In the genomic region with DNA sequence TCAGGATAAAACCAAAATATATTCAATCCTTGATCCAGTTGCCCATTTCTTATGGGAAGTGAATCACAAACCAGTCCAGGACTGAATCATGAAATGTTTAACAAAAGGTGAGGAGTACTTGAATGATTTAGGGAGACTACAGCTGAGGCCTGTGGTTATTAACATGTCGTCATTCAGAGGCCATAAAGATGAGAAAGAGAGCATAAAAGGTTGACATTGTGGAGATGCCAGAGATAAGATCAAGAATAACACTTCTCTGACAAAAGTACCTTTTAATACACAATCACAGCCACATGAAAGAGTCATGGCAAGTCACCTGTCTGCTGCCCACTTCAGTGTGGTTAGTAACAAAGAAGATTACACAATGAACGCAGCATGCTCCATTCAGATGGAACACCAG, we compare ENCODE assay signal across 19 cellular contexts.
DNase-seq lines count a peak whose midpoint lies in the region; ATAC-seq and TF ChIP-seq lines count a peak whose summit lies in the region.
"Had no signal": no experiment of that assay in that cellular context is flagged by ENCODE, and none has a peak within 500 bp of the region (broad histone marks: within the 10 kb centered on the region; RNA-seq: fewer than 3 reads in every experiment).

No MANE protein-coding gene starts in this region.

- ATAC-seq in GM23338 (no peak), GM21737 (IDR thresholded peaks at IDR 0.05; ENCODE audit: unreplicated experiment) (no peak)
- ATAC-seq: effector memory CD8-positive, alpha-beta T cell; stimulated activated memory B cell treated with anti-CD40 and anti-IgM and Interleukin-4, amounts not matched to agents 10 μg/mL and 1 μg/mL and 100 μg/mL, for 72 hours had no signal

- no peak overlapping the region for H3K4ac ChIP-seq in mesendoderm (ENCODE audit: low read depth, low read length)

- H3K27me3 ChIP-seq in GM23338 (ENCODE audit: insufficient read depth), result no peaks in the 10 kb centered on the region
- no peaks in the 10 kb centered on the region for H3K27me3 ChIP-seq in mesendoderm (ENCODE audit: insufficient read depth, low read length, poor library complexity)
- H3K27me3 ChIP-seq in vagina, result no peaks in the 10 kb centered on the region
- H3K27me3 ChIP-seq: BLaER1, cardiac muscle cell, neural progenitor cell, tibial nerve had no signal

- no peak for TF ChIP-seq CTCF in GM23338 (conservative IDR thresholded peaks at IDR 0.05; ENCODE audit: low read depth in 2 of 2)
- no peak for TF ChIP-seq CTCF in astrocyte of the spinal cord (IDR thresholded peaks at IDR 0.05; ENCODE audit: low read depth, low read length)
- TF ChIP-seq CTCF in vagina (IDR thresholded peaks at IDR 0.05), result no peak

- H4K5ac ChIP-seq in mesendoderm (ENCODE audit: low read length), result no peak overlapping the region

- H2BK120ac ChIP-seq in mesendoderm (ENCODE audit: low read depth, low read length), result no peak overlapping the region

- H2AK5ac ChIP-seq in mesendoderm (ENCODE audit: low read length), result no peak overlapping the region

- no peak overlapping the region for H3K23ac ChIP-seq in mesendoderm (ENCODE audit: low read length)

- H2BK15ac ChIP-seq in mesendoderm (replicated peaks; ENCODE audit: low read depth), result no peak overlapping the region

- H3K4me3 Mint-ChIP-seq in GM23338, result no peak overlapping the region
- H3K4me3 Mint-ChIP-seq: activated CD4-positive, alpha-beta T cell treated with anti-CD3 and anti-CD28 coated beads, Interleukin-2, amount 10 ng/mL, durations not matched to agents 7 days and 5 days; activated naive CD4-positive, alpha-beta T cell treated with anti-CD3 and anti-CD28 coated beads, Interleukin-2, amount 50 U/mL, for 24 hours; effector memory CD8-positive, alpha-beta T cell; neural progenitor cell; stimulated activated memory B cell treated with anti-CD40 and anti-IgM and Interleukin-4, amounts not matched to agents 10 μg/mL and 1 μg/mL and 100 μg/mL, for 72 hours had no signal

- H3K9me2 ChIP-seq in GM23338 (ENCODE audit: insufficient read depth), result no peaks in the 10 kb centered on the region

- no peak overlapping the region for H4K8ac ChIP-seq in mesendoderm (ENCODE audit: low read depth, low read length)

- no peaks in the 10 kb centered on the region for H4K20me1 ChIP-seq in GM23338 (replicated peaks; ENCODE audit: insufficient read depth)
- H4K20me1 ChIP-seq: BLaER1 had no signal

- 0 out of 2 replicates have a peak overlapping the region, but pooled peaks have one; percentile 10 for H2AFZ ChIP-seq in GM23338
- H2AFZ ChIP-seq: neural progenitor cell had no signal

- intact Hi-C loops in vagina (cut with DNase I), result no loop called here

- H2BK5ac ChIP-seq in mesendoderm (ENCODE audit: low read length), result no peak overlapping the region

- H3K56ac ChIP-seq in mesendoderm (ENCODE audit: low read length), result no peak overlapping the region

- in situ Hi-C loops in astrocyte of the spinal cord (cut with HindIII; ENCODE audit: low sequenced_read_pairs), result no loop called here

- H3K4me1 ChIP-seq in GM23338 (ENCODE audit: insufficient read depth) (no peaks in the 10 kb centered on the region), mesendoderm (ENCODE audit: control insufficient read depth, low read depth, low read length) (no peaks in the 10 kb centered on the region), vagina (no peaks in the 10 kb centered on the region)
- H3K4me1 ChIP-seq: BLaER1, neural progenitor cell, tibial nerve had no signal

- no peaks in the 10 kb centered on the region for H3K36me3 ChIP-seq in GM23338 (ENCODE audit: insufficient read depth)
- H3K36me3 ChIP-seq in mesendoderm (ENCODE audit: control insufficient read depth, insufficient read depth, low read length), result no peaks in the 10 kb centered on the region
- H3K36me3 ChIP-seq in vagina, result no peaks in the 10 kb centered on the region
- H3K36me3 ChIP-seq: BLaER1, cardiac muscle cell, neural progenitor cell, tibial nerve had no signal

- no peak overlapping the region for H3K27ac Mint-ChIP-seq in GM23338
- H3K27ac Mint-ChIP-seq: activated CD4-positive, alpha-beta T cell treated with anti-CD3 and anti-CD28 coated beads, Interleukin-2, amount 10 ng/mL, durations not matched to agents 7 days and 5 days; activated naive CD4-positive, alpha-beta T cell treated with anti-CD3 and anti-CD28 coated beads, Interleukin-2, amount 50 U/mL, for 24 hours; effector memory CD8-positive, alpha-beta T cell; neural progenitor cell; stimulated activated memory B cell treated with anti-CD40 and anti-IgM and Interleukin-4, amounts not matched to agents 10 μg/mL and 1 μg/mL and 100 μg/mL, for 72 hours had no signal

- no peaks in the 10 kb centered on the region for H3K79me1 ChIP-seq in mesendoderm (ENCODE audit: low read length)

- H3K9me3 Mint-ChIP-seq in GM23338, result no peaks in the 10 kb centered on the region
- H3K9me3 Mint-ChIP-seq: activated naive CD4-positive, alpha-beta T cell treated with anti-CD3 and anti-CD28 coated beads, Interleukin-2, amount 50 U/mL, for 24 hours; stimulated activated memory B cell treated with anti-CD40 and anti-IgM and Interleukin-4, amounts not matched to agents 10 μg/mL and 1 μg/mL and 100 μg/mL, for 72 hours had no signal

- no peak for DNase-seq in GM23338 (ENCODE audit: low spot score)
- DNase-seq in LoVo (ENCODE audit: low spot score), result peak; percentile 19
- peak; percentile 55 for DNase-seq in astrocyte of the spinal cord (ENCODE audit: low read depth, low spot score)
- peak; percentile 18 for DNase-seq in mesendoderm
- DNase-seq in RPMI8226, result no peak
- DNase-seq in vagina (ENCODE audit: extremely low spot score in 2 of 2), result no peak
- DNase-seq: activated CD4-positive, alpha-beta T cell treated with anti-CD3 and anti-CD28 coated beads, Interleukin-2, amount 10 ng/mL, durations not matched to agents 7 days and 5 days; activated T-cell treated with anti-CD3 and anti-CD28 coated beads for 4 hours; effector memory CD8-positive, alpha-beta T cell; NCI-H2081; NCI-H510A had no signal

- H3K27ac ChIP-seq in GM23338 (ENCODE audit: low read depth) (no peak overlapping the region), mesendoderm (ENCODE audit: low read depth, low read length) (no peak overlapping the region), vagina (no peak overlapping the region)
- H3K27ac ChIP-seq: BLaER1, cardiac muscle cell, neural progenitor cell, SK-N-MC, tibial nerve had no signal

- no CpG with 5 or more reads among the region's 2 CpGs for WGBS in mesendoderm (ENCODE audit: extremely low coverage, insufficient coverage, low lambda C conversion rate)

- H3F3A ChIP-seq in GM23338 (replicated peaks; ENCODE audit: low read depth), result no peaks in the 10 kb centered on the region

- no peaks in the 10 kb centered on the region for H3K4me1 Mint-ChIP-seq in GM23338
- H3K4me1 Mint-ChIP-seq: activated CD4-positive, alpha-beta T cell treated with anti-CD3 and anti-CD28 coated beads, Interleukin-2, amount 10 ng/mL, durations not matched to agents 7 days and 5 days; activated naive CD4-positive, alpha-beta T cell treated with anti-CD3 and anti-CD28 coated beads, Interleukin-2, amount 50 U/mL, for 24 hours; neural progenitor cell; stimulated activated memory B cell treated with anti-CD40 and anti-IgM and Interleukin-4, amounts not matched to agents 10 μg/mL and 1 μg/mL and 100 μg/mL, for 72 hours had no signal

- no peak overlapping the region for H3K4me3 ChIP-seq in GM23338
- no peak overlapping the region for H3K4me3 ChIP-seq in astrocyte of the spinal cord (ENCODE audit: low read depth, low read length)
- no peak overlapping the region for H3K4me3 ChIP-seq in mesendoderm (ENCODE audit: low read length)
- H3K4me3 ChIP-seq in vagina, result no peak overlapping the region
- H3K4me3 ChIP-seq: BLaER1, cardiac muscle cell, neural progenitor cell, SK-N-MC, tibial nerve had no signal

- H3K27me3 Mint-ChIP-seq in GM23338 (ENCODE audit: insufficient read depth, low read depth, poor library complexity), result no peaks in the 10 kb centered on the region
- H3K27me3 Mint-ChIP-seq: activated CD4-positive, alpha-beta T cell treated with anti-CD3 and anti-CD28 coated beads, Interleukin-2, amount 10 ng/mL, durations not matched to agents 7 days and 5 days; activated naive CD4-positive, alpha-beta T cell treated with anti-CD3 and anti-CD28 coated beads, Interleukin-2, amount 50 U/mL, for 24 hours; effector memory CD8-positive, alpha-beta T cell; stimulated activated memory B cell treated with anti-CD40 and anti-IgM and Interleukin-4, amounts not matched to agents 10 μg/mL and 1 μg/mL and 100 μg/mL, for 72 hours had no signal

- H3K18ac ChIP-seq in mesendoderm (ENCODE audit: low read length), result no peak overlapping the region

- no peak for TF ChIP-seq POLR2A in vagina (IDR thresholded peaks at IDR 0.05)

- H3K9me3 ChIP-seq in vagina, result no peaks in the 10 kb centered on the region
- H3K9me3 ChIP-seq: BLaER1, tibial nerve had no signal

- H3K9ac ChIP-seq in mesendoderm (ENCODE audit: low read length), result no peak overlapping the region
- H3K9ac ChIP-seq: BLaER1, neural progenitor cell had no signal

- H3K4me2 ChIP-seq in GM23338 (no peak overlapping the region), mesendoderm (ENCODE audit: low read length) (no peak overlapping the region)
- H3K4me2 ChIP-seq: BLaER1, neural progenitor cell had no signal

- no peaks in the 10 kb centered on the region for H3K79me2 ChIP-seq in GM23338 (replicated peaks; ENCODE audit: insufficient read depth)
- H3K79me2 ChIP-seq in mesendoderm (ENCODE audit: control insufficient read depth, insufficient read depth, low read length), result no peaks in the 10 kb centered on the region

- H3K36me3 Mint-ChIP-seq in GM23338 (ENCODE audit: low read depth), result no peaks in the 10 kb centered on the region
- H3K36me3 Mint-ChIP-seq: activated naive CD4-positive, alpha-beta T cell treated with anti-CD3 and anti-CD28 coated beads, Interleukin-2, amount 50 U/mL, for 24 hours; neural progenitor cell; stimulated activated memory B cell treated with anti-CD40 and anti-IgM and Interleukin-4, amounts not matched to agents 10 μg/mL and 1 μg/mL and 100 μg/mL, for 72 hours had no signal

TF ChIP-seq in GM23338, 12 proteins besides CTCF, POLR2A, EP300 and RAD21:
- TF ChIP-seq NANOG (IDR thresholded peaks at IDR 0.05; ENCODE audit: borderline replicate concordance), result no peak
- no peak for TF ChIP-seq STAT1 (IDR thresholded peaks at IDR 0.05; ENCODE audit: unreplicated experiment)
- TF ChIP-seq ZNF331 (CRISPR knock-in tag; IDR thresholded peaks at IDR 0.05; ENCODE audit: low read depth), result no peak

Comparison
In these comparisons a context has a peak if more than half of its experiments do, and no peak if none do; other contexts are left out.
1. DNase-seq: peak in LoVo (single experiment), astrocyte of the spinal cord (single experiment) and mesendoderm (single experiment); none in GM23338 (single experiment), RPMI8226 (single experiment) and vagina (0 of 2).